ENCODE assay signal across 1 cellular context in the genomic region with DNA sequence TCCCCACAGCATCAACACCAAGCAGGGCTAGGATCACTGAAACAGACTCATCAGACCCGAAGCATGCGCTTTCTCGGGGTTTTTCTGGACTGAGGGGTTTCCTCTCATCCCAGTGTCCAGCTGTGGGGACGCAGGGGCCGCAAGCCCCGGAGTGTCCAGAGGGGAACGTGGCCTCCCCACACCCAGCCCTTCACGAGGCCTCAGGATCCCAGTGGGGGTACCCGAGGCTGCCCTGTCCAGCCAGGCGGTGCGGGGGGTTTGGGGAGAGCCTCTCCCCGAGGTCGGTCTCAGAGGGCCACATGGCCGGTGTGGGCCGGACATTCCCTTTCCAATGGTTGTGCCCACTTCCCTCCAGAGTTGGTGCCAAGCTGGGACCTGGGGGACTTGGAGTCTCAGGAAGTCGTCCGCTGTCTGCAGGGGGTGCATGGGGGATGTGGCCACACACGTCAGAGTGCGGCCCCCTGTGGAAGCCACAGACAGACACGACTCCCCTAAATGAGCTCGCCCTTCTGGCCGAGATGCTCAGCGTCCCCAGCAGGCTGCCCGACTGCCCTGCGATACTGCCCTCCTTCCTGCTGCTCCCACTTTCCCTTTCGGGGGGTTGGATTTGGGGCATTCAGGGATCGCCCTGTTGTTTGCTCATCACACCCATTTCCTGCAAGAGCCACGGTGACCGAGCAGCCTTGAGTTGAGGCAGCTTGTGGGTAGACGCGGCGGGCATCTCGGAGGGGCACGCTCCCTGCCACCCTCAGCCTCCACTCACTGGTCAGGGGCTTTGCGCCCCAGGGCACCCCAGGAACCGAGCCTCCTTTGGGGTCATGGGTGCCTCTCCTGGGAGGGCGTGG.
TF ChIP-seq lines count a peak whose summit lies in the region.

No MANE protein-coding gene starts in this region.

TF ChIP-seq in HepG2, 621 proteins besides CTCF, POLR2A, EP300 and RAD21:
- TF ChIP-seq, protein P1, sequence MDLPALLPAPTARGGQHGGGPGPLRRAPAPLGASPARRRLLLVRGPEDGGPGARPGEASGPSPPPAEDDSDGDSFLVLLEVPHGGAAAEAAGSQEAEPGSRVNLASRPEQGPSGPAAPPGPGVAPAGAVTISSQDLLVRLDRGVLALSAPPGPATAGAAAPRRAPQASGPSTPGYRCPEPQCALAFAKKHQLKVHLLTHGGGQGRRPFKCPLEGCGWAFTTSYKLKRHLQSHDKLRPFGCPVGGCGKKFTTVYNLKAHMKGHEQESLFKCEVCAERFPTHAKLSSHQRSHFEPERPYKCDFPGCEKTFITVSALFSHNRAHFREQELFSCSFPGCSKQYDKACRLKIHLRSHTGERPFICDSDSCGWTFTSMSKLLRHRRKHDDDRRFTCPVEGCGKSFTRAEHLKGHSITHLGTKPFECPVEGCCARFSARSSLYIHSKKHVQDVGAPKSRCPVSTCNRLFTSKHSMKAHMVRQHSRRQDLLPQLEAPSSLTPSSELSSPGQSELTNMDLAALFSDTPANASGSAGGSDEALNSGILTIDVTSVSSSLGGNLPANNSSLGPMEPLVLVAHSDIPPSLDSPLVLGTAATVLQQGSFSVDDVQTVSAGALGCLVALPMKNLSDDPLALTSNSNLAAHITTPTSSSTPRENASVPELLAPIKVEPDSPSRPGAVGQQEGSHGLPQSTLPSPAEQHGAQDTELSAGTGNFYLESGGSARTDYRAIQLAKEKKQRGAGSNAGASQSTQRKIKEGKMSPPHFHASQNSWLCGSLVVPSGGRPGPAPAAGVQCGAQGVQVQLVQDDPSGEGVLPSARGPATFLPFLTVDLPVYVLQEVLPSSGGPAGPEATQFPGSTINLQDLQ (CRISPR knock-in tag; IDR thresholded peaks at IDR 0.05): no peak
- TF ChIP-seq ZNF274 (CRISPR knock-in tag; IDR thresholded peaks at IDR 0.05) (no peak), PRMT3 (CRISPR knock-in tag; IDR thresholded peaks at IDR 0.05; ENCODE audit: borderline replicate concordance, low read depth) (no peak)
